In the genomic region with DNA sequence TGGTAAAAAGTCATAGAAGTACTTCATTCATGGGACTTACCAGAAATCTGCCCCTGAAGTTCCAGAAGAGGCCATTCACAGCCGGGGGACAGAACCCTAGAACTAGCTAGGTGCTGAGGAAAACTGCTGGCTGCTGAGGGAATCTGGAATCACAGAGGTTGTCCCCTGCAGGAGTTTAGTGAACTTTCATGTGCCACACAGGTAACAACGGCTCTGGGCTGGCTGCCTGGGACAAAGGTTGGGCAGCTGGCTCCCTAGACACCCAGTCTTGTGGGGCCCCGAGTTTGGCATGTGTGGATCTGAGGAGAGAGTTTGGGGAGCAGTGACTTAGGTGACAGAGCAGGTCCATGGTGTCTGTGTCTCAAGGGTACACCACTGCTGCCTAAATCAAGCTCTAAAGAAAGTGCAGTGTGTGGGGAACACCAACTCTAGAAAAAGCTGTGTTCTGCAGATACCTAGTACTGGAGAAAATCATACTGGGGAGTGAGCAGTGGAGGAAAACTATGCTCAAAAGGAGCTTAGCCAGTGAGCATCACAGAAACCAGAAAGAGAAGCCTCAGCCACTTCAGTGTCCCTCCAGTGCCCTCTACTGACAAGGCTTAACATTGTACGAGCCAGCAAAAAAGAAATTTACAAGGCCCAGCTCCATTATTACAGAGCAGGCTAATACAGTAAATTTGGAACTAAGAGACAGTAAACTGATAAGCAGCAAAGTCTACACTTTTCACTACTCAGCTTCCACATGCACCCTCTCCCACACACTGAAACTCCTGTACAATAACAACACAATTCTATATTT, we compare ENCODE assay signal across 9 cellular contexts.
DNase-seq lines count a peak whose midpoint lies in the region; ATAC-seq and TF ChIP-seq lines count a peak whose summit lies in the region.
"Had no signal": no experiment of that assay in that cellular context is flagged by ENCODE, and none has a peak within 500 bp of the region (broad histone marks: within the 10 kb centered on the region; RNA-seq: fewer than 3 reads in every experiment).

No MANE protein-coding gene starts in this region.

- H3K4me3 ChIP-seq in AG04449 (ENCODE audit: low read depth, low read length) = no peak overlapping the region
- no peak overlapping the region for H3K4me3 ChIP-seq in GM12864 (ENCODE audit: low read depth, low read length)
- H3K4me3 ChIP-seq in NT2/D1 (ENCODE audit: insufficient read length, low read depth) = no peak overlapping the region
- H3K4me3 ChIP-seq in fibroblast of pulmonary artery (replicated peaks; ENCODE audit: low read depth, low read length) = no peak overlapping the region

- H3K27me3 ChIP-seq in NT2/D1 (ENCODE audit: insufficient read depth, insufficient read length) = no peaks in the 10 kb centered on the region

- no peaks in the 10 kb centered on the region for H3K36me3 ChIP-seq in NT2/D1 (ENCODE audit: insufficient read depth, insufficient read length, low read length)

- CTCF ChIA-PET in AG04449 (lab: Yijun Ruan, JAX) = interaction anchor here (0.9 to 1.2 kb wide), 2 partner anchors 356 to 405 kb away, joined by 3 read pairs; no protein-coding TSS in a partner anchor

- no peaks in the 10 kb centered on the region for H3K4me1 ChIP-seq in NT2/D1 (ENCODE audit: insufficient read depth, insufficient read length)

- TF ChIP-seq CTCF in AG04449 (IDR thresholded peaks at IDR 0.05; ENCODE audit: insufficient read depth, low read length, missing control alignments) (peak; percentile 8), GM12864 (IDR thresholded peaks at IDR 0.05; ENCODE audit: low read depth, low read length, missing control alignments) (peak; percentile 47), fibroblast of pulmonary artery (IDR thresholded peaks at IDR 0.05; ENCODE audit: low read length, missing control alignments) (peak; percentile 42)

- POLR2A ChIA-PET in AG04449 (lab: Yijun Ruan, JAX) = no interaction called here

- peaks cover 14% of the 10 kb centered on the region for H3K9me3 ChIP-seq in NT2/D1 (ENCODE audit: insufficient read depth, low read length)

- ATAC-seq in HG03097 (IDR thresholded peaks at IDR 0.05; ENCODE audit: low FRiP score, unreplicated experiment) (no peak), HG03280 (IDR thresholded peaks at IDR 0.05; ENCODE audit: unreplicated experiment) (no peak)

- H3K9ac ChIP-seq in NT2/D1 (ENCODE audit: insufficient read length, low read depth) = no peak overlapping the region

- no peak for DNase-seq in AG04449 (ENCODE audit: low read depth, low spot score)
- no peak for DNase-seq in GM12864 (ENCODE audit: low read depth)
- DNase-seq in NT2/D1 (ENCODE audit: low read depth, low spot score) = peak; percentile 33
- DNase-seq in fibroblast of pulmonary artery (ENCODE audit: low read depth) = peak; percentile 22
- no peak for DNase-seq in COR-L47 (lab: John Stamatoyannopoulos, UW)
- no peak for DNase-seq in NCI-H187 (lab: John Stamatoyannopoulos, UW)
- DNase-seq: stimulated activated naive CD4-positive, alpha-beta T cell treated with Interleukin-2 at 50 U/mL for 16 hours had no signal

Comparison
In these comparisons a context has a peak if more than half of its experiments do, and no peak if none do; other contexts are left out.
1. DNase-seq: peak in NT2/D1 (single experiment) and fibroblast of pulmonary artery (single experiment); none in AG04449 (single experiment), GM12864 (single experiment), COR-L47 (single experiment) and NCI-H187 (0 of 2).
2. Peak in every context shown above with its lines, with median percentiles within 50 percentile points of each other: CTCF ChIP-seq.